ENCODE assay signal across 11 cellular contexts in genomic region chr15:75036269-75036668, GRCh38. TPM values are rescaled to one million over a fixed set of nuclear protein-coding genes. Genes with fewer than 3 reads are reported as not detected.
DNase-seq lines count a peak whose midpoint lies in the region; ATAC-seq and FAIRE-seq lines count a peak whose summit lies in the region.
"Had no signal": no experiment of that assay in that cellular context is flagged by ENCODE, and none has a peak within 500 bp of the region (broad histone marks: within the 10 kb centered on the region; RNA-seq: fewer than 3 reads in every experiment).

No MANE protein-coding gene starts in this region.

- ATAC-seq in esophagus mucosa (peak; percentile 98), aorta (ENCODE audit: low FRiP score) (no peak)
- ATAC-seq in stimulated activated effector memory CD8-positive, alpha-beta T cell treated with anti-CD3 and anti-CD28 coated beads, Interleukin-12 subunit alpha, Interleukin-12 subunit beta, amount 100 ng/mL, for 72 hours, result no peak

- H3K36me3 ChIP-seq in aorta (ENCODE audit: control insufficient read depth in 1 of 2, insufficient read depth in 2 of 2, low read length in 1 of 2), result no peaks in the 10 kb centered on the region

- peak overlapping the region; percentile 21 for H3K4me3 Mint-ChIP-seq in stimulated activated effector memory CD8-positive, alpha-beta T cell treated with anti-CD3 and anti-CD28 coated beads, Interleukin-12 subunit alpha, Interleukin-12 subunit beta, amount 100 ng/mL, for 72 hours
- H3K4me3 Mint-ChIP-seq: activated CD4-positive, alpha-beta memory T cell treated with anti-CD3 and anti-CD28 coated beads for 36 hours had no signal

- no peaks in the 10 kb centered on the region for H3K4me1 ChIP-seq in aorta (ENCODE audit: control insufficient read depth in 1 of 2, insufficient read depth in 2 of 2, low read length in 2 of 2)

- H3K36me3 Mint-ChIP-seq in stimulated activated effector memory CD8-positive, alpha-beta T cell treated with anti-CD3 and anti-CD28 coated beads, Interleukin-12 subunit alpha, Interleukin-12 subunit beta, amount 100 ng/mL, for 72 hours, result peaks cover 24% of the 10 kb centered on the region

- H3K4me3 ChIP-seq in aorta (ENCODE audit: low read length in 2 of 2), result no peak overlapping the region

- no peaks in the 10 kb centered on the region for H3K27me3 ChIP-seq in aorta (ENCODE audit: control insufficient read depth in 1 of 2, insufficient read depth in 2 of 2, low read length in 1 of 2)

- WGBS in aorta, 2 donors, result 90 to 91% methylated on average over 3 of the region's 3 CpGs

- H3K9me3 ChIP-seq in aorta (ENCODE audit: control insufficient read depth, low read length), result no peaks in the 10 kb centered on the region

- intact Hi-C loops in aorta (cut with DNase I), result no loop called here

- H3K9me3 Mint-ChIP-seq in stimulated activated effector memory CD8-positive, alpha-beta T cell treated with anti-CD3 and anti-CD28 coated beads, Interleukin-12 subunit alpha, Interleukin-12 subunit beta, amount 100 ng/mL, for 72 hours, result no peaks in the 10 kb centered on the region
- H3K9me3 Mint-ChIP-seq: activated CD4-positive, alpha-beta memory T cell treated with anti-CD3 and anti-CD28 coated beads for 36 hours had no signal

- DNase-seq in NCI-H2029 (lab: John Stamatoyannopoulos, UW), result peak; percentile 31
- DNase-seq in NCI-H2029 treated with DMSO at 0.1 percent for 48 hours (lab: John Stamatoyannopoulos, UW), result no peak
- DNase-seq in RCC 7860 (ENCODE audit: low spot score), result peak; percentile 18
- no peak for DNase-seq in stimulated activated effector memory CD8-positive, alpha-beta T cell treated with anti-CD3 and anti-CD28 coated beads, Interleukin-12 subunit alpha, Interleukin-12 subunit beta, amount 100 ng/mL, for 72 hours (ENCODE audit: low spot score in 2 of 2)
- DNase-seq in DMS 273 treated with DMSO at 0.1 percent for 48 hours (lab: John Stamatoyannopoulos, UW), result no peak
- DNase-seq in GM19238 (ENCODE audit: insufficient read length, low spot score), result no peak
- DNase-seq in aorta, result no peak
- DNase-seq: 8988T; activated CD4-positive, alpha-beta memory T cell treated with anti-CD3 and anti-CD28 coated beads for 36 hours; MV-4-11 had no signal

- peak overlapping the region; percentile 85 for H3K27ac Mint-ChIP-seq in stimulated activated effector memory CD8-positive, alpha-beta T cell treated with anti-CD3 and anti-CD28 coated beads, Interleukin-12 subunit alpha, Interleukin-12 subunit beta, amount 100 ng/mL, for 72 hours
- H3K27ac Mint-ChIP-seq: activated CD4-positive, alpha-beta memory T cell treated with anti-CD3 and anti-CD28 coated beads for 36 hours had no signal

- peaks cover 36% of the 10 kb centered on the region for H3K4me1 Mint-ChIP-seq in stimulated activated effector memory CD8-positive, alpha-beta T cell treated with anti-CD3 and anti-CD28 coated beads, Interleukin-12 subunit alpha, Interleukin-12 subunit beta, amount 100 ng/mL, for 72 hours

- no peak for FAIRE-seq in RCC 7860 (lab: Jason Lieb, UNC)

- no peak overlapping the region for H3K27ac ChIP-seq in aorta (ENCODE audit: low read depth in 1 of 2, low read length in 2 of 2)

RNA-seq across cellular contexts. Expression of gene PPCDC, which starts 12.9 kb away (rescaled TPM):
- 13.6 TPM for total RNA-seq in esophagus mucosa
- total RNA-seq in aorta, result 10 to 100 TPM in 1 of 2 donors, 1 to 10 TPM in 1; 8.2 to 16.5 TPM
- 10 to 100 TPM; 13.8 to 22.6 TPM for polyA plus RNA-seq in aorta

RNA-seq across cellular contexts. Expression of gene SCAMP5, which starts 40.9 kb away (rescaled TPM):
- 0.84 TPM for total RNA-seq in esophagus mucosa
- total RNA-seq in aorta, result 1 to 10 TPM; 3.7 to 5.8 TPM
- polyA plus RNA-seq in aorta, result 1 to 10 TPM in 1 of 2 donors, under 1 TPM in 1; 0.64 to 9.4 TPM

Comparison
In these comparisons a context has a peak if more than half of its experiments do, and no peak if none do; other contexts are left out.
1. DNase-seq: peak in NCI-H2029 (single experiment) and RCC 7860 (single experiment); none in NCI-H2029 treated with DMSO at 0.1 percent for 48 hours (single experiment), stimulated activated effector memory CD8-positive, alpha-beta T cell treated with anti-CD3 and anti-CD28 coated beads, Interleukin-12 subunit alpha, Interleukin-12 subunit beta, amount 100 ng/mL, for 72 hours (0 of 2), DMS 273 treated with DMSO at 0.1 percent for 48 hours (single experiment), GM19238 (single experiment) and aorta (0 of 2).